In genomic region chr5:172438304-172438652, GRCh38 we compare ENCODE assay signal across 1 cellular context.
TF ChIP-seq lines count a peak whose summit lies in the region.

No MANE protein-coding gene starts in this region.

TF ChIP-seq in A549, 52 proteins besides CTCF, POLR2A, EP300 and RAD21 (continued from another document):
- TF ChIP-seq, protein P1, sequence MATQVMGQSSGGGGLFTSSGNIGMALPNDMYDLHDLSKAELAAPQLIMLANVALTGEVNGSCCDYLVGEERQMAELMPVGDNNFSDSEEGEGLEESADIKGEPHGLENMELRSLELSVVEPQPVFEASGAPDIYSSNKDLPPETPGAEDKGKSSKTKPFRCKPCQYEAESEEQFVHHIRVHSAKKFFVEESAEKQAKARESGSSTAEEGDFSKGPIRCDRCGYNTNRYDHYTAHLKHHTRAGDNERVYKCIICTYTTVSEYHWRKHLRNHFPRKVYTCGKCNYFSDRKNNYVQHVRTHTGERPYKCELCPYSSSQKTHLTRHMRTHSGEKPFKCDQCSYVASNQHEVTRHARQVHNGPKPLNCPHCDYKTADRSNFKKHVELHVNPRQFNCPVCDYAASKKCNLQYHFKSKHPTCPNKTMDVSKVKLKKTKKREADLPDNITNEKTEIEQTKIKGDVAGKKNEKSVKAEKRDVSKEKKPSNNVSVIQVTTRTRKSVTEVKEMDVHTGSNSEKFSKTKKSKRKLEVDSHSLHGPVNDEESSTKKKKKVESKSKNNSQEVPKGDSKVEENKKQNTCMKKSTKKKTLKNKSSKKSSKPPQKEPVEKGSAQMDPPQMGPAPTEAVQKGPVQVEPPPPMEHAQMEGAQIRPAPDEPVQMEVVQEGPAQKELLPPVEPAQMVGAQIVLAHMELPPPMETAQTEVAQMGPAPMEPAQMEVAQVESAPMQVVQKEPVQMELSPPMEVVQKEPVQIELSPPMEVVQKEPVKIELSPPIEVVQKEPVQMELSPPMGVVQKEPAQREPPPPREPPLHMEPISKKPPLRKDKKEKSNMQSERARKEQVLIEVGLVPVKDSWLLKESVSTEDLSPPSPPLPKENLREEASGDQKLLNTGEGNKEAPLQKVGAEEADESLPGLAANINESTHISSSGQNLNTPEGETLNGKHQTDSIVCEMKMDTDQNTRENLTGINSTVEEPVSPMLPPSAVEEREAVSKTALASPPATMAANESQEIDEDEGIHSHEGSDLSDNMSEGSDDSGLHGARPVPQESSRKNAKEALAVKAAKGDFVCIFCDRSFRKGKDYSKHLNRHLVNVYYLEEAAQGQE (IDR thresholded peaks at IDR 0.05), result no peak
- no peak for TF ChIP-seq ZFP36 (IDR thresholded peaks at IDR 0.05; ENCODE audit: borderline replicate concordance, partially characterized antibody)
- TF ChIP-seq HES2 (IDR thresholded peaks at IDR 0.05), result no peak
- TF ChIP-seq KDM5A (IDR thresholded peaks at IDR 0.05), result no peak
- TF ChIP-seq, protein P2, sequence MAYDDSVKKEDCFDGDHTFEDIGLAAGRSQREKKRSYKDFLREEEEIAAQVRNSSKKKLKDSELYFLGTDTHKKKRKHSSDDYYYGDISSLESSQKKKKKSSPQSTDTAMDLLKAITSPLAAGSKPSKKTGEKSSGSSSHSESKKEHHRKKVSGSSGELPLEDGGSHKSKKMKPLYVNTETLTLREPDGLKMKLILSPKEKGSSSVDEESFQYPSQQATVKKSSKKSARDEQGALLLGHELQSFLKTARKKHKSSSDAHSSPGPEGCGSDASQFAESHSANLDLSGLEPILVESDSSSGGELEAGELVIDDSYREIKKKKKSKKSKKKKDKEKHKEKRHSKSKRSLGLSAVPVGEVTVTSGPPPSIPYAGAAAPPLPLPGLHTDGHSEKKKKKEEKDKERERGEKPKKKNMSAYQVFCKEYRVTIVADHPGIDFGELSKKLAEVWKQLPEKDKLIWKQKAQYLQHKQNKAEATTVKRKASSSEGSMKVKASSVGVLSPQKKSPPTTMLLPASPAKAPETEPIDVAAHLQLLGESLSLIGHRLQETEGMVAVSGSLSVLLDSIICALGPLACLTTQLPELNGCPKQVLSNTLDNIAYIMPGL (CRISPR knock-in tag; IDR thresholded peaks at IDR 0.05; ENCODE audit: borderline replicate concordance), result no peak
- no peak for TF ChIP-seq HOXB13 (CRISPR knock-in tag; IDR thresholded peaks at IDR 0.05; ENCODE audit: low read depth)
- TF ChIP-seq MAFK (IDR thresholded peaks at IDR 0.05; ENCODE audit: partially characterized antibody), result no peak
- TF ChIP-seq JUNB (IDR thresholded peaks at IDR 0.05), result no peak
- TF ChIP-seq, protein P3, sequence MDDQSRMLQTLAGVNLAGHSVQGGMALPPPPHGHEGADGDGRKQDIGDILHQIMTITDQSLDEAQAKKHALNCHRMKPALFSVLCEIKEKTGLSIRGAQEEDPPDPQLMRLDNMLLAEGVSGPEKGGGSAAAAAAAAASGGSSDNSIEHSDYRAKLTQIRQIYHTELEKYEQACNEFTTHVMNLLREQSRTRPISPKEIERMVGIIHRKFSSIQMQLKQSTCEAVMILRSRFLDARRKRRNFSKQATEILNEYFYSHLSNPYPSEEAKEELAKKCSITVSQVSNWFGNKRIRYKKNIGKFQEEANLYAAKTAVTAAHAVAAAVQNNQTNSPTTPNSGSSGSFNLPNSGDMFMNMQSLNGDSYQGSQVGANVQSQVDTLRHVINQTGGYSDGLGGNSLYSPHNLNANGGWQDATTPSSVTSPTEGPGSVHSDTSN (IDR thresholded peaks at IDR 0.05), result no peak
- TF ChIP-seq HOXA7 (CRISPR knock-in tag; IDR thresholded peaks at IDR 0.05), result no peak
- TF ChIP-seq EHMT2 (IDR thresholded peaks at IDR 0.05; ENCODE audit: low read depth), result no peak
- TF ChIP-seq, protein P4, sequence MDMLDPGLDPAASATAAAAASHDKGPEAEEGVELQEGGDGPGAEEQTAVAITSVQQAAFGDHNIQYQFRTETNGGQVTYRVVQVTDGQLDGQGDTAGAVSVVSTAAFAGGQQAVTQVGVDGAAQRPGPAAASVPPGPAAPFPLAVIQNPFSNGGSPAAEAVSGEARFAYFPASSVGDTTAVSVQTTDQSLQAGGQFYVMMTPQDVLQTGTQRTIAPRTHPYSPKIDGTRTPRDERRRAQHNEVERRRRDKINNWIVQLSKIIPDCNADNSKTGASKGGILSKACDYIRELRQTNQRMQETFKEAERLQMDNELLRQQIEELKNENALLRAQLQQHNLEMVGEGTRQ (IDR thresholded peaks at IDR 0.05), result no peak
